In genomic region chr11:60762851-60763691, GRCh38 we compare ENCODE assay signal across 8 cellular contexts. TPM values are rescaled to one million over a fixed set of nuclear protein-coding genes. Genes with fewer than 3 reads are reported as not detected.
DNase-seq lines count a peak whose midpoint lies in the region; ATAC-seq and TF ChIP-seq lines count a peak whose summit lies in the region.

No MANE protein-coding gene starts in this region.

- in situ Hi-C loops in KBM-7 (cut with MboI; ENCODE audit: low pct_unique_long_range_greater_than_20kb, low sequenced_read_pairs), result no loop called here

- no peak for TF ChIP-seq EP300 in gastroesophageal sphincter (IDR thresholded peaks at IDR 0.05)

- TF ChIP-seq POLR2A in gastroesophageal sphincter (IDR thresholded peaks at IDR 0.05), result no peak

- intact Hi-C loops in colonic mucosa (cut with DNase I), result loop anchor here (5.0 kb wide), 1 partner anchor 106 kb away; no protein-coding TSS in a partner anchor

- H3K4me3 ChIP-seq in colonic mucosa (no peak overlapping the region), gastroesophageal sphincter (no peak overlapping the region)

- H3K4me1 ChIP-seq in colonic mucosa (no peaks in the 10 kb centered on the region), gastroesophageal sphincter (no peaks in the 10 kb centered on the region)

- ATAC-seq in GM21576 (IDR thresholded peaks at IDR 0.05; ENCODE audit: unreplicated experiment), result peak; percentile 58
- ATAC-seq in gastroesophageal sphincter, result no peak

- no peaks in the 10 kb centered on the region for H3K27me3 ChIP-seq in colonic mucosa
- peaks cover 44% of the 10 kb centered on the region for H3K27me3 ChIP-seq in gastroesophageal sphincter

- DNase-seq in NCI-H2227 (lab: John Stamatoyannopoulos, UW; ENCODE audit: unreplicated experiment) (peak; percentile 10), NCI-H2227 treated with DMSO at 0.1 percent for 48 hours (lab: John Stamatoyannopoulos, UW) (no peak), KBM-7 (peak; percentile 32), colonic mucosa (no peak), T-helper 1 cell (no peak)
- no peak for DNase-seq in activated CD8-positive, alpha-beta memory T cell treated with anti-CD3 and anti-CD28 coated beads, Interleukin-2, amount 50 U/mL, for 4 hours

- H3K27ac ChIP-seq in colonic mucosa (no peak overlapping the region), gastroesophageal sphincter (no peak overlapping the region)

- H3K36me3 ChIP-seq in colonic mucosa, result no peaks in the 10 kb centered on the region
- H3K36me3 ChIP-seq in gastroesophageal sphincter, result no peaks in the 10 kb centered on the region

- TF ChIP-seq CTCF in colonic mucosa (IDR thresholded peaks at IDR 0.05), result peak; percentile 18
- TF ChIP-seq CTCF in gastroesophageal sphincter (IDR thresholded peaks at IDR 0.05), result no peak

- H3K9me3 ChIP-seq in colonic mucosa (no peaks in the 10 kb centered on the region), gastroesophageal sphincter (no peaks in the 10 kb centered on the region)

- H3K9ac ChIP-seq in colonic mucosa (ENCODE audit: low read depth in 2 of 2, low read length in 2 of 2), result no peak overlapping the region

- 67 to 75% methylated on average over 3 to 8 of the region's 11 CpGs for WGBS in gastroesophageal sphincter (ENCODE audit: low coverage in 1 of 2), 2 donors

RNA-seq across cellular contexts. Expression of gene MS4A15, which starts 6.4 kb away (rescaled TPM):
- total RNA-seq in colonic mucosa (under 1 TPM in 1 of 2 donors, not detected in 1; 0.13 TPM), gastroesophageal sphincter (not detected)

RNA-seq across cellular contexts. Expression of gene MS4A10, which starts 22.1 kb away (rescaled TPM):
- total RNA-seq in colonic mucosa (under 1 TPM; 0.10 to 0.66 TPM), gastroesophageal sphincter (not detected)

RNA-seq across cellular contexts. Expression of gene MS4A18, which starts 38.6 kb away (rescaled TPM):
- total RNA-seq in colonic mucosa (not detected), gastroesophageal sphincter (not detected)

Comparison
In these comparisons a context has a peak if more than half of its experiments do, and no peak if none do; other contexts are left out.
1. DNase-seq: peak in NCI-H2227 (single experiment) and KBM-7 (single experiment); none in NCI-H2227 treated with DMSO at 0.1 percent for 48 hours (single experiment), colonic mucosa (single experiment), T-helper 1 cell (0 of 5) and activated CD8-positive, alpha-beta memory T cell treated with anti-CD3 and anti-CD28 coated beads, Interleukin-2, amount 50 U/mL, for 4 hours (single experiment).